Comparison of ENCODE assay signal across 1 cellular context in genomic region chr1:54679055-54679643, GRCh38.
TF ChIP-seq lines count a peak whose summit lies in the region.

No MANE protein-coding gene starts in this region.

TF ChIP-seq in H1, 55 proteins besides CTCF, POLR2A, EP300 and RAD21:
- TF ChIP-seq RNF2 (IDR thresholded peaks at IDR 0.05; ENCODE audit: borderline replicate concordance, low read depth, low read length, missing control alignments, poor library complexity, severe bottlenecking): no peak
